In the genomic region with DNA sequence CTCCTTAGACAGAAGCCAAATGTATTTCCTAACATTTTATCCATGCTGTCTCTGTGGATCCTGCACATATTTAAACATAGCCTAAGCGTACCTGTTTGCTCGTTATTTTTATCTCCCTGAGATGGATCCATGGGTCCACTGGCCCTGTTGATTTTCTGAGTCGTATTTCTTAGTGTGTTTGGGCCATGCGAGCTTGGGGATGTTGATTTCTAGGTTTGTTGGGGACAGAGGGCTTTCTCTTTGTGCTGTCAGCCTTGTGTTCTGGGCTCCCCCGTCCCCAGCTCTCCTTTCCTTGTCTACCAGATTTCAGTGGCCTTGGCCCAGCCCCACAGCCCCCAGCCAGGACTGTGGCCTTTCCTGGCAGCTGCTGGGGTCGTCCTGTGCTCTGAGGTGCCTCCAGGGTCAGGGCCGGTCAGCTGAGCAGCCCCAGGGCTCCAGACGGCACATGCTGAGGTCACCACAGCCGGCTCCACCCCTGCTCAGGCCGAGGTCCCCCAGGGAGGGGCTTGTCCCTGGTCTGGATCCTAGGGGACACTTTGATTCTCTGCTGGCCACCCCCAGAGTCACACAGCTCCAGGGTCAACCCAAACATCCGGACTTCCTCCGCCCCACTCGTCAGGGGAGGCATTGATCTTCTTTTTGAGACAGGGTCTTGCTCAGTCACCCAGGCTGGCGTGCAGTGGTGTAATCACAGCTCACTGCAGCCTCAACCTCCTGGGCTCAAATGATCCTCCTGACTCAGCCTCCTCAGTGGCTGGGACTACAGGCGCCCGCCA, we compare ENCODE assay signal across 1 cellular context.
TF ChIP-seq lines count a peak whose summit lies in the region.

No MANE protein-coding gene starts in this region.

TF ChIP-seq in HepG2, 621 proteins besides CTCF, POLR2A, EP300 and RAD21 (continued from another document and continues in another):
- TF ChIP-seq, protein P1, sequence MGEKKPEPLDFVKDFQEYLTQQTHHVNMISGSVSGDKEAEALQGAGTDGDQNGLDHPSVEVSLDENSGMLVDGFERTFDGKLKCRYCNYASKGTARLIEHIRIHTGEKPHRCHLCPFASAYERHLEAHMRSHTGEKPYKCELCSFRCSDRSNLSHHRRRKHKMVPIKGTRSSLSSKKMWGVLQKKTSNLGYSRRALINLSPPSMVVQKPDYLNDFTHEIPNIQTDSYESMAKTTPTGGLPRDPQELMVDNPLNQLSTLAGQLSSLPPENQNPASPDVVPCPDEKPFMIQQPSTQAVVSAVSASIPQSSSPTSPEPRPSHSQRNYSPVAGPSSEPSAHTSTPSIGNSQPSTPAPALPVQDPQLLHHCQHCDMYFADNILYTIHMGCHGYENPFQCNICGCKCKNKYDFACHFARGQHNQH (CRISPR knock-in tag; IDR thresholded peaks at IDR 0.05): peak; percentile 63; the same call in 1 of the 2 replicates
- TF ChIP-seq, protein P2, sequence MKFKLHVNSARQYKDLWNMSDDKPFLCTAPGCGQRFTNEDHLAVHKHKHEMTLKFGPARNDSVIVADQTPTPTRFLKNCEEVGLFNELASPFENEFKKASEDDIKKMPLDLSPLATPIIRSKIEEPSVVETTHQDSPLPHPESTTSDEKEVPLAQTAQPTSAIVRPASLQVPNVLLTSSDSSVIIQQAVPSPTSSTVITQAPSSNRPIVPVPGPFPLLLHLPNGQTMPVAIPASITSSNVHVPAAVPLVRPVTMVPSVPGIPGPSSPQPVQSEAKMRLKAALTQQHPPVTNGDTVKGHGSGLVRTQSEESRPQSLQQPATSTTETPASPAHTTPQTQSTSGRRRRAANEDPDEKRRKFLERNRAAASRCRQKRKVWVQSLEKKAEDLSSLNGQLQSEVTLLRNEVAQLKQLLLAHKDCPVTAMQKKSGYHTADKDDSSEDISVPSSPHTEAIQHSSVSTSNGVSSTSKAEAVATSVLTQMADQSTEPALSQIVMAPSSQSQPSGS (CRISPR knock-in tag; IDR thresholded peaks at IDR 0.05): 0 out of 2 replicates have a peak, but pooled peaks have one; percentile 49
- TF ChIP-seq THAP11 (CRISPR knock-in tag; IDR thresholded peaks at IDR 0.05): peak; percentile 34; the same call in 1 of the 2 replicates
- TF ChIP-seq, protein P3, sequence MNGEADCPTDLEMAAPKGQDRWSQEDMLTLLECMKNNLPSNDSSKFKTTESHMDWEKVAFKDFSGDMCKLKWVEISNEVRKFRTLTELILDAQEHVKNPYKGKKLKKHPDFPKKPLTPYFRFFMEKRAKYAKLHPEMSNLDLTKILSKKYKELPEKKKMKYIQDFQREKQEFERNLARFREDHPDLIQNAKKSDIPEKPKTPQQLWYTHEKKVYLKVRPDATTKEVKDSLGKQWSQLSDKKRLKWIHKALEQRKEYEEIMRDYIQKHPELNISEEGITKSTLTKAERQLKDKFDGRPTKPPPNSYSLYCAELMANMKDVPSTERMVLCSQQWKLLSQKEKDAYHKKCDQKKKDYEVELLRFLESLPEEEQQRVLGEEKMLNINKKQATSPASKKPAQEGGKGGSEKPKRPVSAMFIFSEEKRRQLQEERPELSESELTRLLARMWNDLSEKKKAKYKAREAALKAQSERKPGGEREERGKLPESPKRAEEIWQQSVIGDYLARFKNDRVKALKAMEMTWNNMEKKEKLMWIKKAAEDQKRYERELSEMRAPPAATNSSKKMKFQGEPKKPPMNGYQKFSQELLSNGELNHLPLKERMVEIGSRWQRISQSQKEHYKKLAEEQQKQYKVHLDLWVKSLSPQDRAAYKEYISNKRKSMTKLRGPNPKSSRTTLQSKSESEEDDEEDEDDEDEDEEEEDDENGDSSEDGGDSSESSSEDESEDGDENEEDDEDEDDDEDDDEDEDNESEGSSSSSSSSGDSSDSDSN (CRISPR knock-in tag; IDR thresholded peaks at IDR 0.05): peak; percentile 53; the same call in 1 of the 2 replicates
- peak; percentile 58 for TF ChIP-seq IKZF4 (CRISPR knock-in tag; IDR thresholded peaks at IDR 0.05; ENCODE audit: borderline replicate concordance, low read depth, not compliant biosample characterization)
- TF ChIP-seq NCOA2 (CRISPR knock-in tag; IDR thresholded peaks at IDR 0.05): peak; percentile 73
- TF ChIP-seq, protein P4, sequence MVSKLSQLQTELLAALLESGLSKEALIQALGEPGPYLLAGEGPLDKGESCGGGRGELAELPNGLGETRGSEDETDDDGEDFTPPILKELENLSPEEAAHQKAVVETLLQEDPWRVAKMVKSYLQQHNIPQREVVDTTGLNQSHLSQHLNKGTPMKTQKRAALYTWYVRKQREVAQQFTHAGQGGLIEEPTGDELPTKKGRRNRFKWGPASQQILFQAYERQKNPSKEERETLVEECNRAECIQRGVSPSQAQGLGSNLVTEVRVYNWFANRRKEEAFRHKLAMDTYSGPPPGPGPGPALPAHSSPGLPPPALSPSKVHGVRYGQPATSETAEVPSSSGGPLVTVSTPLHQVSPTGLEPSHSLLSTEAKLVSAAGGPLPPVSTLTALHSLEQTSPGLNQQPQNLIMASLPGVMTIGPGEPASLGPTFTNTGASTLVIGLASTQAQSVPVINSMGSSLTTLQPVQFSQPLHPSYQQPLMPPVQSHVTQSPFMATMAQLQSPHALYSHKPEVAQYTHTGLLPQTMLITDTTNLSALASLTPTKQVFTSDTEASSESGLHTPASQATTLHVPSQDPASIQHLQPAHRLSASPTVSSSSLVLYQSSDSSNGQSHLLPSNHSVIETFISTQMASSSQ (IDR thresholded peaks at IDR 0.05; ENCODE audit: low read depth): no peak
- TF ChIP-seq, protein P4 (CRISPR knock-in tag; IDR thresholded peaks at IDR 0.05; ENCODE audit: borderline replicate concordance): peak; percentile 62; the same call in 1 of the 2 replicates
- 0 out of 2 replicates have a peak, but pooled peaks have one; percentile 50 for TF ChIP-seq HES4 (CRISPR knock-in tag; IDR thresholded peaks at IDR 0.05; ENCODE audit: borderline replicate concordance)
- TF ChIP-seq, protein P5, sequence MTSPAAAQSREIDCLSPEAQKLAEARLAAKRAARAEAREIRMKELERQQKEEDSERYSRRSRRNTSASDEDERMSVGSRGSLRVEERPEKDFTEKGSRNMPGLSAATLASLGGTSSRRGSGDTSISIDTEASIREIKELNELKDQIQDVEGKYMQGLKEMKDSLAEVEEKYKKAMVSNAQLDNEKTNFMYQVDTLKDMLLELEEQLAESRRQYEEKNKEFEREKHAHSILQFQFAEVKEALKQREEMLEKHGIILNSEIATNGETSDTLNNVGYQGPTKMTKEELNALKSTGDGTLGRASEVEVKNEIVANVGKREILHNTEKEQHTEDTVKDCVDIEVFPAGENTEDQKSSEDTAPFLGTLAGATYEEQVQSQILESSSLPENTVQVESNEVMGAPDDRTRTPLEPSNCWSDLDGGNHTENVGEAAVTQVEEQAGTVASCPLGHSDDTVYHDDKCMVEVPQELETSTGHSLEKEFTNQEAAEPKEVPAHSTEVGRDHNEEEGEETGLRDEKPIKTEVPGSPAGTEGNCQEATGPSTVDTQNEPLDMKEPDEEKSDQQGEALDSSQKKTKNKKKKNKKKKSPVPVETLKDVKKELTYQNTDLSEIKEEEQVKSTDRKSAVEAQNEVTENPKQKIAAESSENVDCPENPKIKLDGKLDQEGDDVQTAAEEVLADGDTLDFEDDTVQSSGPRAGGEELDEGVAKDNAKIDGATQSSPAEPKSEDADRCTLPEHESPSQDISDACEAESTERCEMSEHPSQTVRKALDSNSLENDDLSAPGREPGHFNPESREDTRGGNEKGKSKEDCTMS (CRISPR knock-in tag; conservative IDR thresholded peaks at IDR 0.05): no peak
- no peak for TF ChIP-seq MBNL3 (CRISPR knock-in tag; conservative IDR thresholded peaks at IDR 0.05)
- TF ChIP-seq AHR (CRISPR knock-in tag; IDR thresholded peaks at IDR 0.05): no peak
- no peak for TF ChIP-seq ZNF747 (CRISPR knock-in tag; IDR thresholded peaks at IDR 0.05; ENCODE audit: borderline replicate concordance)
- TF ChIP-seq GFI1 (CRISPR knock-in tag; IDR thresholded peaks at IDR 0.05; ENCODE audit: borderline replicate concordance): 0 out of 2 replicates have a peak, but pooled peaks have one; percentile 79
- no peak for TF ChIP-seq ZNF24 (IDR thresholded peaks at IDR 0.05)
- peak; percentile 66; the same call in 1 of the 2 replicates for TF ChIP-seq ZC3H13 (CRISPR knock-in tag; IDR thresholded peaks at IDR 0.05)
- no peak for TF ChIP-seq SOX6 (IDR thresholded peaks at IDR 0.05)
- TF ChIP-seq SOX6 (CRISPR knock-in tag; IDR thresholded peaks at IDR 0.05): peak; percentile 76
- no peak for TF ChIP-seq TGIF2 (CRISPR knock-in tag; IDR thresholded peaks at IDR 0.05)
- peak; percentile 60; the same call in 1 of the 2 replicates for TF ChIP-seq ARNT2 (CRISPR knock-in tag; IDR thresholded peaks at IDR 0.05; ENCODE audit: low read depth)
- no peak for TF ChIP-seq SALL2 (CRISPR knock-in tag; IDR thresholded peaks at IDR 0.05)
- peak; percentile 60; the same call in 1 of the 2 replicates for TF ChIP-seq SMAD1 (CRISPR knock-in tag; IDR thresholded peaks at IDR 0.05; ENCODE audit: borderline replicate concordance, low read depth)
- TF ChIP-seq KDM6A (CRISPR knock-in tag; IDR thresholded peaks at IDR 0.05; ENCODE audit: low read depth): 0 out of 2 replicates have a peak, but pooled peaks have one; percentile 13
- TF ChIP-seq, protein P6, sequence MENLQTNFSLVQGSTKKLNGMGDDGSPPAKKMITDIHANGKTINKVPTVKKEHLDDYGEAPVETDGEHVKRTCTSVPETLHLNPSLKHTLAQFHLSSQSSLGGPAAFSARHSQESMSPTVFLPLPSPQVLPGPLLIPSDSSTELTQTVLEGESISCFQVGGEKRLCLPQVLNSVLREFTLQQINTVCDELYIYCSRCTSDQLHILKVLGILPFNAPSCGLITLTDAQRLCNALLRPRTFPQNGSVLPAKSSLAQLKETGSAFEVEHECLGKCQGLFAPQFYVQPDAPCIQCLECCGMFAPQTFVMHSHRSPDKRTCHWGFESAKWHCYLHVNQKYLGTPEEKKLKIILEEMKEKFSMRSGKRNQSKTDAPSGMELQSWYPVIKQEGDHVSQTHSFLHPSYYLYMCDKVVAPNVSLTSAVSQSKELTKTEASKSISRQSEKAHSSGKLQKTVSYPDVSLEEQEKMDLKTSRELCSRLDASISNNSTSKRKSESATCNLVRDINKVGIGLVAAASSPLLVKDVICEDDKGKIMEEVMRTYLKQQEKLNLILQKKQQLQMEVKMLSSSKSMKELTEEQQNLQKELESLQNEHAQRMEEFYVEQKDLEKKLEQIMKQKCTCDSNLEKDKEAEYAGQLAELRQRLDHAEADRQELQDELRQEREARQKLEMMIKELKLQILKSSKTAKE (CRISPR knock-in tag; IDR thresholded peaks at IDR 0.05; ENCODE audit: borderline replicate concordance): peak; percentile 96
- TF ChIP-seq ZMYM4 (CRISPR knock-in tag; IDR thresholded peaks at IDR 0.05): peak; percentile 15; the same call in 1 of the 2 replicates
- TF ChIP-seq, protein P7, sequence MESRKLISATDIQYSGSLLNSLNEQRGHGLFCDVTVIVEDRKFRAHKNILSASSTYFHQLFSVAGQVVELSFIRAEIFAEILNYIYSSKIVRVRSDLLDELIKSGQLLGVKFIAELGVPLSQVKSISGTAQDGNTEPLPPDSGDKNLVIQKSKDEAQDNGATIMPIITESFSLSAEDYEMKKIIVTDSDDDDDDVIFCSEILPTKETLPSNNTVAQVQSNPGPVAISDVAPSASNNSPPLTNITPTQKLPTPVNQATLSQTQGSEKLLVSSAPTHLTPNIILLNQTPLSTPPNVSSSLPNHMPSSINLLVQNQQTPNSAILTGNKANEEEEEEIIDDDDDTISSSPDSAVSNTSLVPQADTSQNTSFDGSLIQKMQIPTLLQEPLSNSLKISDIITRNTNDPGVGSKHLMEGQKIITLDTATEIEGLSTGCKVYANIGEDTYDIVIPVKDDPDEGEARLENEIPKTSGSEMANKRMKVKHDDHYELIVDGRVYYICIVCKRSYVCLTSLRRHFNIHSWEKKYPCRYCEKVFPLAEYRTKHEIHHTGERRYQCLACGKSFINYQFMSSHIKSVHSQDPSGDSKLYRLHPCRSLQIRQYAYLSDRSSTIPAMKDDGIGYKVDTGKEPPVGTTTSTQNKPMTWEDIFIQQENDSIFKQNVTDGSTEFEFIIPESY (CRISPR knock-in tag; IDR thresholded peaks at IDR 0.05): peak; percentile 8; the same call in 1 of the 2 replicates
- TF ChIP-seq MIER2 (CRISPR knock-in tag; IDR thresholded peaks at IDR 0.05): no peak
- 0 out of 2 replicates have a peak, but pooled peaks have one; percentile 28 for TF ChIP-seq NFKB2 (CRISPR knock-in tag; IDR thresholded peaks at IDR 0.05; ENCODE audit: borderline replicate concordance)
- TF ChIP-seq ZNF121 (CRISPR knock-in tag; IDR thresholded peaks at IDR 0.05): no peak
- no peak for TF ChIP-seq FOXP1 (IDR thresholded peaks at IDR 0.05)
- TF ChIP-seq FOXP1 (CRISPR knock-in tag; IDR thresholded peaks at IDR 0.05): peak; percentile 26
- TF ChIP-seq, protein P8, sequence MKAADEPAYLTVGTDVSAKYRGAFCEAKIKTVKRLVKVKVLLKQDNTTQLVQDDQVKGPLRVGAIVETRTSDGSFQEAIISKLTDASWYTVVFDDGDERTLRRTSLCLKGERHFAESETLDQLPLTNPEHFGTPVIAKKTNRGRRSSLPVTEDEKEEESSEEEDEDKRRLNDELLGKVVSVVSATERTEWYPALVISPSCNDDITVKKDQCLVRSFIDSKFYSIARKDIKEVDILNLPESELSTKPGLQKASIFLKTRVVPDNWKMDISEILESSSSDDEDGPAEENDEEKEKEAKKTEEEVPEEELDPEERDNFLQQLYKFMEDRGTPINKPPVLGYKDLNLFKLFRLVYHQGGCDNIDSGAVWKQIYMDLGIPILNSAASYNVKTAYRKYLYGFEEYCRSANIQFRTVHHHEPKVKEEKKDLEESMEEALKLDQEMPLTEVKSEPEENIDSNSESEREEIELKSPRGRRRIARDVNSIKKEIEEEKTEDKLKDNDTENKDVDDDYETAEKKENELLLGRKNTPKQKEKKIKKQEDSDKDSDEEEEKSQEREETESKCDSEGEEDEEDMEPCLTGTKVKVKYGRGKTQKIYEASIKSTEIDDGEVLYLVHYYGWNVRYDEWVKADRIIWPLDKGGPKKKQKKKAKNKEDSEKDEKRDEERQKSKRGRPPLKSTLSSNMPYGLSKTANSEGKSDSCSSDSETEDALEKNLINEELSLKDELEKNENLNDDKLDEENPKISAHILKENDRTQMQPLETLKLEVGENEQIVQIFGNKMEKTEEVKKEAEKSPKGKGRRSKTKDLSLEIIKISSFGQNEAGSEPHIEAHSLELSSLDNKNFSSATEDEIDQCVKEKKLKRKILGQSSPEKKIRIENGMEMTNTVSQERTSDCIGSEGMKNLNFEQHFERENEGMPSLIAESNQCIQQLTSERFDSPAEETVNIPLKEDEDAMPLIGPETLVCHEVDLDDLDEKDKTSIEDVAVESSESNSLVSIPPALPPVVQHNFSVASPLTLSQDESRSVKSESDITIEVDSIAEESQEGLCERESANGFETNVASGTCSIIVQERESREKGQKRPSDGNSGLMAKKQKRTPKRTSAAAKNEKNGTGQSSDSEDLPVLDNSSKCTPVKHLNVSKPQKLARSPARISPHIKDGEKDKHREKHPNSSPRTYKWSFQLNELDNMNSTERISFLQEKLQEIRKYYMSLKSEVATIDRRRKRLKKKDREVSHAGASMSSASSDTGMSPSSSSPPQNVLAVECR (CRISPR knock-in tag; IDR thresholded peaks at IDR 0.05; ENCODE audit: borderline replicate concordance): peak; percentile 54; the same call in 1 of the 2 replicates
